In the genomic region with DNA sequence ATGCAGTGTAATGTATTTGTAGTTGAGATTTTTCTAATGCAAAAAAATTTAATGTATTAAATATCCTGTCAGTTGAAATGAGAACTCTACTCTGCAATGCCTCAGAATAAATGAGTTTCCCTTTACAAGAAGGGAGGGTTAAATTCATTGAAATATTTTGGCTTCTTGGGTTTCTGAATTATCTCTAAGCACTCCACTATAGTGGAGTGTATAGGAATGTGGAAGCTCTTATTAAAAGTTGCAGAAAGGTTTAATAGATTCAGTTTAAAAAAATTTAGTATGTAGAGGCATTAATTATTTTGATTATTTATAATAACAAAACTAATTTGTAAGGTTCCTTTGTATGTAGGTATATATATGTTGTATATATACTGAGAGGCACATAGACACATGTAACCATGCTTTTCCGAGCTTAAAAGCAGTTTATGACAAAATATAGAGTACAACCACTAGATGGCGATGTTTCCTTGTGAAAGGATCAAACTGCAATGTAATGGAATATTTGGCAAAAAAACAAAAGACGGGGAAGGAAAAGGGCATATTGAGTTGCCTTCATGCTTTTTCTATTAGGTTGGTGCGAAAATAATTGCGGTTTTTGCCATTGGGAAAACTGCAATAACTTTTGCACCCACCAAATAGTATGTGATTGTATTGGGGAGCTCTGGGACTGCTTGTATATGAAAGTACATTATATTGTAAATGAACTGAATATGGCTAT, we compare ENCODE assay signal across 8 cellular contexts.
DNase-seq lines count a peak whose midpoint lies in the region; ATAC-seq and TF ChIP-seq lines count a peak whose summit lies in the region.

No MANE protein-coding gene starts in this region.

- no peaks in the 10 kb centered on the region for H3K9me3 Mint-ChIP-seq in HFFc6

- ATAC-seq in Right ventricle myocardium superior (ENCODE audit: poor library complexity), result peak; percentile 57

- TF ChIP-seq POLR2A in NB4 (IDR thresholded peaks at IDR 0.05; ENCODE audit: extremely low read depth, insufficient read length) (no peak), ovary (IDR thresholded peaks at IDR 0.05) (no peak)

- H3K36me3 ChIP-seq in SK-N-MC (ENCODE audit: insufficient read depth, low read length) (no peaks in the 10 kb centered on the region), ovary (no peaks in the 10 kb centered on the region)

- H3K4me1 ChIP-seq in ovary (ENCODE audit: insufficient read depth), result no peaks in the 10 kb centered on the region

- H3K9me3 ChIP-seq in SK-N-MC (ENCODE audit: low read depth, low read length) (no peaks in the 10 kb centered on the region), ovary (no peaks in the 10 kb centered on the region)

- H3K36me3 Mint-ChIP-seq in HFFc6 (ENCODE audit: low read depth), result no peaks in the 10 kb centered on the region

- H3K4me3 ChIP-seq in NB4 (ENCODE audit: low read depth, low read length), result no peak overlapping the region
- H3K4me3 ChIP-seq in SK-N-MC, result no peak overlapping the region
- H3K4me3 ChIP-seq in ovary, result no peak overlapping the region

- H3K27ac ChIP-seq in SK-N-MC, result no peak overlapping the region
- H3K27ac ChIP-seq in ovary, result no peak overlapping the region

- H3K27ac Mint-ChIP-seq in HFFc6, result no peak overlapping the region

- no peak overlapping the region for H3K4me3 Mint-ChIP-seq in HFFc6

- 20 to 25% (median 23%) methylated on average over 5 of the region's 5 CpGs for WGBS in ovary, 3 donors

- H3K27me3 Mint-ChIP-seq in HFFc6 (ENCODE audit: insufficient read depth), result no peaks in the 10 kb centered on the region; the same call in 1 of the 2 replicates

- intact Hi-C loops in Right ventricle myocardium superior (cut with DNase I) (no loop called here), cardiac septum (cut with DNase I) (no loop called here), ovary (cut with DNase I) (no loop called here)

- H3K4me1 Mint-ChIP-seq in HFFc6 (ENCODE audit: low read depth), result peaks cover 16% of the 10 kb centered on the region

- H3K9ac ChIP-seq in SK-N-MC (ENCODE audit: insufficient read length), result no peak overlapping the region

- TF ChIP-seq CTCF in HFFc6 (IDR thresholded peaks at IDR 0.05) (peak; percentile 95), NB4 (IDR thresholded peaks at IDR 0.05; ENCODE audit: low read depth, low read length) (peak; percentile 51), ovary (IDR thresholded peaks at IDR 0.05) (no peak)

- DNase-seq in Right ventricle myocardium superior (no peak), cardiac septum (ENCODE audit: low spot score) (no peak), HFFc6 (peak; percentile 77), NB4 (ENCODE audit: low read depth) (peak; percentile 71), SK-N-MC (ENCODE audit: low read depth, low spot score) (peak; percentile 81), fibroblast of peridontal ligament (ENCODE audit: extremely low read depth) (peak; percentile 92), pons (ENCODE audit: low spot score) (peak; percentile 88), ovary (no peak)

- H3K27me3 ChIP-seq in ovary, result no peaks in the 10 kb centered on the region

- TF ChIP-seq EP300 in ovary (IDR thresholded peaks at IDR 0.05), result no peak

Comparison
In these comparisons a context has a peak if more than half of its experiments do, and no peak if none do; other contexts are left out.
1. DNase-seq: peak in HFFc6 (single experiment), NB4 (single experiment), SK-N-MC (single experiment), fibroblast of peridontal ligament (single experiment) and pons (single experiment); none in Right ventricle myocardium superior (single experiment), cardiac septum (single experiment) and ovary (0 of 5).
2. CTCF ChIP-seq: peak in HFFc6 (single experiment) and NB4 (single experiment); none in ovary (0 of 3).